ENCODE assay signal across 8 cellular contexts in genomic region chr5:138068742-138069375, GRCh38. TPM values are rescaled to one million over a fixed set of nuclear protein-coding genes. Genes with fewer than 3 reads are reported as not detected.
DNase-seq lines count a peak whose midpoint lies in the region; ATAC-seq and TF ChIP-seq lines count a peak whose summit lies in the region.

No MANE protein-coding gene starts in this region.

- H3K4me3 Mint-ChIP-seq in chondrocyte (ENCODE audit: unreplicated experiment) = no peak overlapping the region

- no peaks in the 10 kb centered on the region for H3K36me3 ChIP-seq in liver (ENCODE audit: control insufficient read depth in 4 of 4, insufficient read depth in 3 of 4, low read depth in 1 of 4, low read length in 3 of 4)

- H3K4me1 Mint-ChIP-seq in chondrocyte (ENCODE audit: low read depth) = peaks cover 14% of the 10 kb centered on the region

- WGBS in liver = 21% methylated on average over 6 of the region's 6 CpGs

- ATAC-seq in GM21515 (IDR thresholded peaks at IDR 0.05; ENCODE audit: unreplicated experiment) = no peak

- H3K36me3 Mint-ChIP-seq in chondrocyte (ENCODE audit: low read depth) = no peaks in the 10 kb centered on the region

- H3K27me3 ChIP-seq in liver (ENCODE audit: control insufficient read depth in 4 of 4, insufficient read depth in 4 of 4, low read length in 3 of 4) = no peaks in the 10 kb centered on the region

- H3K9ac ChIP-seq in liver (ENCODE audit: low read depth in 1 of 2, low read length in 2 of 2) = no peak overlapping the region

- TF ChIP-seq RAD21 in liver (IDR thresholded peaks at IDR 0.05) = peak; percentile 78 to 85

- H3K4me3 ChIP-seq in liver (ENCODE audit: low read depth in 1 of 3, low read length in 3 of 3) = no peak overlapping the region

- H3K27ac Mint-ChIP-seq in chondrocyte (ENCODE audit: unreplicated experiment) = no peak overlapping the region

- DNase-seq in C1 segment of cervical spinal cord (lab: John Stamatoyannopoulos, UW) (peak in 9 of 14 donors; percentile 4 to 55 (median 22)), GOT3 (lab: John Stamatoyannopoulos, UW) (peak; percentile 30), NCI-H524 treated with DMSO at 0.1 percent for 48 hours (lab: John Stamatoyannopoulos, UW) (peak; percentile 10), chondrocyte (ENCODE audit: low spot score) (no peak)
- DNase-seq in activated CD4-positive, alpha-beta T cell treated with anti-CD3 and anti-CD28 coated beads for 48 hours = peak; percentile 83
- peak; percentile 59 to 77 (median 70) for DNase-seq in stimulated activated CD4-positive, alpha-beta T cell treated with anti-CD3 and anti-CD28 coated beads, TNF-alpha, amount 100 ng/mL, for 48 hours (ENCODE audit: low read depth in 3 of 3)

- TF ChIP-seq CTCF in chondrocyte (IDR thresholded peaks at IDR 0.05) = peak; percentile 90
- TF ChIP-seq CTCF in liver (IDR thresholded peaks at IDR 0.05; ENCODE audit: low read depth, low read length, missing input control) = peak; percentile 69

- H3K9me3 Mint-ChIP-seq in chondrocyte (ENCODE audit: low read depth) = no peaks in the 10 kb centered on the region

- no peak overlapping the region for H3K27ac ChIP-seq in liver (ENCODE audit: low read depth in 1 of 2, low read length in 2 of 2)

- H3K27me3 Mint-ChIP-seq in chondrocyte (ENCODE audit: low read depth) = peaks cover 3% of the 10 kb centered on the region

- H3K9me3 ChIP-seq in liver (ENCODE audit: control insufficient read depth in 4 of 4, low read length in 3 of 4) = no peaks in the 10 kb centered on the region

- H3K4me1 ChIP-seq in liver (ENCODE audit: control insufficient read depth in 4 of 4, insufficient read depth in 4 of 4, low read length in 3 of 4) = no peaks in the 10 kb centered on the region

TF ChIP-seq in liver, 16 proteins besides CTCF, POLR2A, EP300 and RAD21:
- TF ChIP-seq YY1 (IDR thresholded peaks at IDR 0.05) (no peak), ZBTB33 (IDR thresholded peaks at IDR 0.05) (no peak), REST (IDR thresholded peaks at IDR 0.05) (no peak), RXRA (IDR thresholded peaks at IDR 0.05) (peak in 1 of 2 donors; percentile 15), HNF4A (conservative IDR thresholded peaks at IDR 0.05) (peak in 1 of 2 donors; percentile 7)

RNA-seq across cellular contexts. Expression of gene WNT8A, which starts 15.0 kb away (rescaled TPM):
- total RNA-seq in chondrocyte (not detected in 3 replicates), liver (not detected)
- polyA plus RNA-seq in liver = not detected

RNA-seq across cellular contexts. Expression of gene FAM13B, which starts 36.0 kb away (rescaled TPM):
- total RNA-seq in chondrocyte = 35.9 to 43.6 TPM (median 43.0 TPM) in 3 replicates
- 10 to 100 TPM; 15.6 to 19.0 TPM for total RNA-seq in liver
- polyA plus RNA-seq in liver = 1 to 10 TPM; 4.3 to 5.9 TPM
